ENCODE assay signal across 1 cellular context in the genomic region with DNA sequence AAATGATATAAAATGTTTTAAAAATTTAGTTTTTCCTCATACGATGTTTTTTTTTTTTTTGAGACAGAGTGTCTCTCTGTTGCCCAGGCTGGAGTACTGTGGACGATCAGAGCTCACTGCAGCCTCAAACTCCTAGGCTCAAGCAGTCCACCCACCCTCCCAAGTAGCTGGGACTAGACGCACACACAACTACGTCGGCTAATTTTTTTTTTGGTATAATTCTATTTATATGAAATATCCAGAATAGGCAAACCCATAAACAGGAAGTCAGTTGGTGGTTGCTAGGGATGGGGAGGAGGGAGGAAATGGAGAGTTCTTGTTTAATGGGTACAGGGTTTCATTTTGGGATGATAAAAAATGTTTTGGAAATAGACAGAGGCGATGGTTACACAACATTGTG.
TF ChIP-seq lines count a peak whose summit lies in the region.

No MANE protein-coding gene starts in this region.

TF ChIP-seq in K562, 482 proteins besides CTCF, POLR2A, EP300 and RAD21:
- no peak for TF ChIP-seq YY1 (IDR thresholded peaks at IDR 0.05; ENCODE audit: borderline replicate concordance in 1 of 3, control insufficient read depth in 1 of 3, extremely low read depth in 1 of 3, insufficient read depth in 3 of 3, insufficient read length in 1 of 3, insufficient replicate concordance in 2 of 3, low read depth in 1 of 3, low read length in 2 of 3)
- TF ChIP-seq, protein P1, sequence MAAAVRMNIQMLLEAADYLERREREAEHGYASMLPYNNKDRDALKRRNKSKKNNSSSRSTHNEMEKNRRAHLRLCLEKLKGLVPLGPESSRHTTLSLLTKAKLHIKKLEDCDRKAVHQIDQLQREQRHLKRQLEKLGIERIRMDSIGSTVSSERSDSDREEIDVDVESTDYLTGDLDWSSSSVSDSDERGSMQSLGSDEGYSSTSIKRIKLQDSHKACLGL (CRISPR knock-in tag; IDR thresholded peaks at IDR 0.05; ENCODE audit: borderline replicate concordance, poor library complexity, severe bottlenecking), result no peak
- TF ChIP-seq TOE1 (IDR thresholded peaks at IDR 0.05; ENCODE audit: borderline replicate concordance), result no peak
- TF ChIP-seq TOE1 (CRISPR knock-in tag; IDR thresholded peaks at IDR 0.05; ENCODE audit: borderline replicate concordance, low read depth), result no peak
- no peak for TF ChIP-seq KLF16 (IDR thresholded peaks at IDR 0.05)
- TF ChIP-seq SPI1 (IDR thresholded peaks at IDR 0.05; ENCODE audit: borderline replicate concordance, low read depth, low read length), result peak; percentile 37; the same call in 1 of the 2 replicates
- TF ChIP-seq BACH1 (tag; IDR thresholded peaks at IDR 0.05), result no peak
- no peak for TF ChIP-seq TAL1 (IDR thresholded peaks at IDR 0.05)
